9 cellular contexts compared by ENCODE assay signal in genomic region chr5:42423285-42424152, GRCh38. TPM values are rescaled to one million over a fixed set of nuclear protein-coding genes. Genes with fewer than 3 reads are reported as not detected.
DNase-seq lines count a peak whose midpoint lies in the region; ATAC-seq, FAIRE-seq and TF ChIP-seq lines count a peak whose summit lies in the region.
"Had no signal": no experiment of that assay in that cellular context is flagged by ENCODE, and none has a peak within 500 bp of the region (broad histone marks: within the 10 kb centered on the region; RNA-seq: fewer than 3 reads in every experiment).

Gene GHR (plus strand): TSS chr5:42423439. CDS start chr5:42565875, 142,436 bp downstream.

- no peaks in the 10 kb centered on the region for H3K9me1 ChIP-seq in K562 (ENCODE audit: control insufficient read depth, insufficient read depth, low read length)

- H3K4me2 ChIP-seq in K562 (ENCODE audit: insufficient read depth, low read length) (peak within 1 kb of the TSS; percentile 35), hepatocyte (peak within 1 kb of the TSS; percentile 78)

- peaks cover 0 to 14% of the 10 kb centered on the region in 2 experiments; a peak in 2 of 5 replicates for H3K4me1 ChIP-seq in K562 (replicated peaks in 1 of 2; ENCODE audit: control insufficient read depth in 2 of 2, insufficient read depth in 2 of 2, low read length in 2 of 2)
- peaks cover 21% of the 10 kb centered on the region for H3K4me1 ChIP-seq in hepatocyte (ENCODE audit: insufficient read depth)
- H3K4me1 ChIP-seq in prostate gland (replicated peaks) = peaks cover 3% of the 10 kb centered on the region

- peak within 1 kb of the TSS; percentile 45 for H2AFZ ChIP-seq in K562 (ENCODE audit: low read depth, low read length)
- H2AFZ ChIP-seq in hepatocyte = peak within 1 kb of the TSS; percentile 76

- H3K4me3 ChIP-seq in K562 (peak within 1 kb of the TSS; percentile 25; the same call in 1 of the 2 replicates), hepatocyte (peak within 1 kb of the TSS; percentile 71), prostate gland (peak within 1 kb of the TSS; percentile 60 to 76)

- TF ChIP-seq EP300 in K562 (IDR thresholded peaks at IDR 0.05; ENCODE audit: low read length) = no peak

- in situ Hi-C loops in K562 (cut with MboI) = no loop called here

- CTCF ChIA-PET in K562 (lab: Yijun Ruan, JAX; ENCODE audit: low intra/inter-chr PET ratio) = interaction anchor here (1.2 kb wide), 1 partner anchor 345 kb away, joined by 4 read pairs; no protein-coding TSS in a partner anchor

- intact Hi-C loops in K562 (cut with micrococcal nuclease) (loop anchor here (10.0 kb wide), 1 partner anchor 461 kb away; no protein-coding TSS in a partner anchor), prostate gland (cut with DNase I) (loop anchor here (2.0 to 10.0 kb wide), 3 partner anchors 159 to 344 kb away; no protein-coding TSS in a partner anchor)

- H3K9me3 ChIP-seq in K562 (replicated peaks; ENCODE audit: control insufficient read depth, insufficient read depth, low read depth, low read length) = no peaks in the 10 kb centered on the region
- H3K9me3 ChIP-seq in hepatocyte (ENCODE audit: low read depth) = no peaks in the 10 kb centered on the region
- H3K9me3 ChIP-seq in prostate gland = no peaks in the 10 kb centered on the region

- H3K9ac ChIP-seq in K562 (ENCODE audit: insufficient read depth in 1 of 2, low read depth in 2 of 2, low read length in 2 of 2) = peak within 1 kb of the TSS in 1 of 2 experiments; percentile 64; a peak in 1 of 4 replicates

- POLR2A ChIA-PET in K562 (lab: Yijun Ruan, JAX) = no interaction called here

- H3K27ac ChIP-seq in K562 (ENCODE audit: extremely low read depth, low read depth, low read length) = no peak within 1 kb of the TSS
- peak within 1 kb of the TSS; percentile 86 for H3K27ac ChIP-seq in hepatocyte
- H3K27ac ChIP-seq in prostate gland = peak within 1 kb of the TSS; percentile 81 to 92

- peak; percentile 53 to 64 (median 60) for TF ChIP-seq CTCF in K562 (IDR thresholded peaks at IDR 0.05 in 2 of 3, conservative IDR thresholded peaks at IDR 0.05 in 1 of 3; ENCODE audit: insufficient read depth in 2 of 3, low read depth in 1 of 3, low read length in 3 of 3)
- peak; percentile 66 for TF ChIP-seq CTCF in hepatocyte (IDR thresholded peaks at IDR 0.05; ENCODE audit: poor library complexity)
- TF ChIP-seq CTCF in prostate gland (IDR thresholded peaks at IDR 0.05) = peak; percentile 46 to 92 (median 84)

- H3K36me3 ChIP-seq in K562 (ENCODE audit: control insufficient read depth, insufficient read depth, low read length) = no peaks in the 10 kb centered on the region
- H3K36me3 ChIP-seq in hepatocyte (replicated peaks; ENCODE audit: insufficient read depth, low read depth) = no peaks in the 10 kb centered on the region
- no peaks in the 10 kb centered on the region for H3K36me3 ChIP-seq in prostate gland

- H3K79me2 ChIP-seq in K562 (ENCODE audit: control insufficient read depth, insufficient read depth, low read length) (no peaks in the 10 kb centered on the region), hepatocyte (peaks cover 42% of the 10 kb centered on the region)

- TF ChIP-seq RAD21 in K562 (CRISPR knock-in tag; conservative IDR thresholded peaks at IDR 0.05 in 1 of 2, IDR thresholded peaks at IDR 0.05 in 1 of 2) = peak; percentile 39 to 54; a peak in 3 of 4 replicates

- peaks cover 0 to 7% of the 10 kb centered on the region in 2 experiments; a peak in 2 of 5 replicates for H3K27me3 ChIP-seq in K562 (ENCODE audit: control insufficient read depth in 2 of 2, insufficient read depth in 2 of 2, low read length in 2 of 2)
- no peaks in the 10 kb centered on the region for H3K27me3 ChIP-seq in hepatocyte
- H3K27me3 ChIP-seq in prostate gland (replicated peaks; ENCODE audit: insufficient read depth) = no peaks in the 10 kb centered on the region

- no TSS peak for BruUV-seq in K562 (replicated peaks; lab: Mats Ljungman, UMichigan)

- ATAC-seq in HG03520 (IDR thresholded peaks at IDR 0.05; ENCODE audit: unreplicated experiment) (peak; percentile 74), K562 (peak; percentile 98)

- no peaks in the 10 kb centered on the region for H3K9me2 ChIP-seq in hepatocyte (replicated peaks; ENCODE audit: insufficient read depth)

- FAIRE-seq in GM19239 (lab: Jason Lieb, UNC) (no peak), K562 (lab: Jason Lieb, UNC) (peak; percentile 79)

- 21% methylated on average over 36 of the region's 60 CpGs for WGBS in K562 (ENCODE audit: insufficient coverage, low coverage, missing lambda C conversion rate)
- 1% methylated on average over 51 of the region's 60 CpGs for WGBS in hepatocyte (ENCODE audit: low lambda C conversion rate, missing lambda C conversion rate)
- WGBS in prostate gland = under 1% methylated on average over 59 of the region's 60 CpGs

- DNase-seq in COLO829 (ENCODE audit: low spot score) (peak; percentile 49), GM19239 (ENCODE audit: insufficient read length, low spot score) (peak; percentile 35), NCI-H748 treated with DMSO at 0.1 percent for 48 hours (lab: John Stamatoyannopoulos, UW) (peak; percentile 98), K562 (ENCODE audit: extremely low read depth in 1 of 4, low spot score in 3 of 4) (peak; percentile 35 to 66 (median 42)), hepatocyte (ENCODE audit: low spot score) (peak; percentile 93), prostate gland (ENCODE audit: low spot score) (peak; percentile 91), GM19238 (ENCODE audit: insufficient read length, low spot score) (no peak)
- DNase-seq: activated B cell treated with CpG ODN at 0.5 μM for 24 hours had no signal

- TF ChIP-seq POLR2A in K562 (conservative IDR thresholded peaks at IDR 0.05) (no peak), prostate gland (IDR thresholded peaks at IDR 0.05) (no peak)

- no peaks in the 10 kb centered on the region for H4K20me1 ChIP-seq in K562 (replicated peaks; ENCODE audit: control insufficient read depth, insufficient read depth, low read length)
- peaks cover 2% of the 10 kb centered on the region for H4K20me1 ChIP-seq in hepatocyte (ENCODE audit: insufficient read depth, poor library complexity, severe bottlenecking)

TF ChIP-seq in K562, 482 proteins besides CTCF, POLR2A, EP300 and RAD21 (continues in another document):
- 0 out of 4 replicates have a peak, but pooled peaks of 1 of the 2 experiments have one; percentile 26 for TF ChIP-seq MAZ (CRISPR knock-in tag; conservative IDR thresholded peaks at IDR 0.05 in 1 of 2, IDR thresholded peaks at IDR 0.05 in 1 of 2)
- peak in 1 of 2 experiments; percentile 13 for TF ChIP-seq E2F6 (IDR thresholded peaks at IDR 0.05; ENCODE audit: borderline replicate concordance in 1 of 2, extremely low read depth in 1 of 2, insufficient read depth in 1 of 2, insufficient read length in 1 of 2, low read depth in 1 of 2, low read length in 1 of 2, poor library complexity in 1 of 2, severe bottlenecking in 1 of 2)
- no peak for TF ChIP-seq ARID3B (CRISPR knock-in tag; IDR thresholded peaks at IDR 0.05; ENCODE audit: borderline replicate concordance)
- peak; percentile 58; the same call in 1 of the 2 replicates for TF ChIP-seq PKNOX1 (IDR thresholded peaks at IDR 0.05)
- TF ChIP-seq PCBP1 (IDR thresholded peaks at IDR 0.05; ENCODE audit: low read depth, low read length, poor library complexity, severe bottlenecking) = peak; percentile 77

RNA-seq across cellular contexts. Expression of gene GHR, which starts in this region (rescaled TPM):
- total RNA-seq in K562 (2011; cell fraction: chromatin; rRNA removed; ENCODE audit: low replicate concordance) = not detected in 2 replicates
- not detected in 2 replicates for total RNA-seq in K562 (2011; cell fraction: nucleolus; rRNA removed)
- not detected in 2 replicates for total RNA-seq in K562 (2011; cell fraction: nucleoplasm; rRNA removed)
- total RNA-seq in K562 (2014; rRNA removed) = not detected in 2 replicates
- not detected in 2 replicates for total RNA-seq in K562 (2014; rRNA removed; fragmentation: Illumina TruSeq; extraction: Trizol)
- not detected in 2 replicates for total RNA-seq in K562 (2015; rRNA removed; fragmentation: Illumina TruSeq; extraction: Trizol)
- total RNA-seq in K562 (2021) = 0.13 TPM in 1 of 2 replicates, not detected in the other
- polyA plus RNA-seq in K562 (2011; rRNA removed) = not detected in 2 replicates
- polyA plus RNA-seq in K562 (2011; cell fraction: cytosol; rRNA removed) = not detected in 2 replicates
- not detected in 2 replicates for polyA plus RNA-seq in K562 (2011; cell fraction: nucleus; rRNA removed)
- not detected in 2 replicates for polyA plus RNA-seq in K562 (2012)
- 0.09 TPM in 1 of 2 replicates, not detected in the other for polyA plus RNA-seq in K562 (2014; fragmentation: Illumina TruSeq; extraction: Trizol)
- polyA plus RNA-seq in K562 (2014; fragmentation: Nextera tagmentation; extraction: Ambion mirVana) = under 1 TPM; 0.01 to 0.04 TPM
- not detected in 2 replicates for polyA plus RNA-seq in K562 (2014; rRNA removed)
- not detected in 2 replicates for polyA minus RNA-seq in K562 (2011; rRNA and poly(A)+ RNA removed)
- not detected in 2 replicates for polyA minus RNA-seq in K562 (2011; cell fraction: cytosol; rRNA and poly(A)+ RNA removed)
- polyA minus RNA-seq in K562 (2011; cell fraction: nucleus; rRNA and poly(A)+ RNA removed) = not detected in 2 replicates
- total RNA-seq in hepatocyte = 22.5 and 24.3 TPM in 2 replicates
- 12.6 and 14.4 TPM in 2 replicates for polyA plus RNA-seq in hepatocyte
- total RNA-seq in prostate gland = 10 to 100 TPM; 11.8 to 15.5 TPM
- total RNA-seq: activated B cell treated with CpG ODN at 0.5 μM for 24 hours had no signal

Comparison
In these comparisons a context has a peak if more than half of its experiments do, and no peak if none do; other contexts are left out.
1. RNA of gene GHR (total RNA-seq): 22.5 to 24.3 TPM in hepatocyte and 11.8 to 15.5 TPM in prostate gland; 0.13 TPM in K562; every median in the first group is over 10 times any median in the second.
2. RNA of gene GHR (polyA plus RNA-seq): 12.6 to 14.4 TPM in hepatocyte; 0.01 to 0.09 TPM in K562; every median in the first group is over 10 times any median in the second.
3. Peak in DNase-seq, ATAC-seq, H3K4me3 ChIP-seq and H3K4me2 ChIP-seq in K562; RNA of the gene not detected or under 1 TPM.
4. Peak in every context shown above with its lines, with median percentiles within 50 percentile points of each other: H3K4me3 ChIP-seq and CTCF ChIP-seq.